Comparison of ENCODE assay signal across 10 cellular contexts in the genomic region with DNA sequence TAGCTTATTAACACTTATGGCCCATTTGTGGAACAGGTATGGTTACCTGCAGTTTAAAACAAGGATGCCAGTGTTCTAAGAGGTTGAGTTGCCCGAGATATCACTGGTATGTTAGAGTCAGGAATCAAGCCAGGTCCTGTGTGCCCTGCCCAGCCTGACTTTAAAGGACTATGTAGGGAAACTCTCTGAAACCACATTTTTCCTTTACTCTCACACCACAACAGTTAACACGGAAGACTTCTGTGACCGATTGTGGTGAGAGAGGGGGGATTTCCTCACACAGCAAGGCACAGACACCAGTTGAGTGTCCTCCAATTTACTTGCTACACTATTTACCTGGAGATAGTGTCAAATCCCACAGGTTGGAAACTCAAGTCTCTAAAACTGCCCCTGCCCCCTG. TPM values are rescaled to one million over a fixed set of nuclear protein-coding genes. Genes with fewer than 3 reads are reported as not detected.
DNase-seq lines count a peak whose midpoint lies in the region; ATAC-seq and TF ChIP-seq lines count a peak whose summit lies in the region.
"Had no signal": no experiment of that assay in that cellular context is flagged by ENCODE, and none has a peak within 500 bp of the region (broad histone marks: within the 10 kb centered on the region; RNA-seq: fewer than 3 reads in every experiment).

No MANE protein-coding gene starts in this region.

- TF ChIP-seq CTCF in left lung (IDR thresholded peaks at IDR 0.05): no peak
- no peak for TF ChIP-seq CTCF in gastrocnemius medialis (IDR thresholded peaks at IDR 0.05 in 4 of 5, conservative IDR thresholded peaks at IDR 0.05 in 1 of 5)
- TF ChIP-seq CTCF in esophagus muscularis mucosa (IDR thresholded peaks at IDR 0.05): no peak

- ATAC-seq in GM21717 (IDR thresholded peaks at IDR 0.05; ENCODE audit: unreplicated experiment) (peak; percentile 42), left lung (peak; percentile 60), gastrocnemius medialis (no peak)

- no peak overlapping the region for H3K4me3 ChIP-seq in left lung
- no peak overlapping the region for H3K4me3 ChIP-seq in gastrocnemius medialis
- no peak overlapping the region for H3K4me3 ChIP-seq in esophagus muscularis mucosa

- 79% methylated on average over 3 of the region's 3 CpGs for WGBS in esophagus muscularis mucosa

- H3K9me3 ChIP-seq in left lung (no peaks in the 10 kb centered on the region), gastrocnemius medialis (no peaks in the 10 kb centered on the region), esophagus muscularis mucosa (no peaks in the 10 kb centered on the region)

- TF ChIP-seq EP300 in esophagus muscularis mucosa (IDR thresholded peaks at IDR 0.05): no peak

- peak; percentile 78 for DNase-seq in GF-D8 (lab: John Stamatoyannopoulos, UW)
- peak; percentile 49 for DNase-seq in RPMI7951 (ENCODE audit: low read depth)
- no peak for DNase-seq in left lung
- DNase-seq in gastrocnemius medialis: no peak
- no peak for DNase-seq in NOMO-1 treated with dmso at 0.1 percent for 144 hours (lab: John Stamatoyannopoulos, UW; ENCODE audit: unreplicated experiment)
- DNase-seq in esophagus muscularis mucosa (ENCODE audit: extremely low spot score): no peak
- no peak for DNase-seq in stimulated activated CD8-positive, alpha-beta memory T cell treated with anti-CD3 and anti-CD28 coated beads, Interleukin-4, amount 100 ng/mL, for 48 hours
- DNase-seq: effector CD8-positive, alpha-beta T cell; stimulated activated CD4-positive, alpha-beta T cell treated with anti-CD3 and anti-CD28 coated beads, Interleukin-4, amount 100 ng/mL, for 1 hour had no signal

- H3K4me1 ChIP-seq in left lung: peaks cover 0 to 25% of the 10 kb centered on the region in 2 donors
- peaks cover 6 to 8% of the 10 kb centered on the region in 2 donors for H3K4me1 ChIP-seq in gastrocnemius medialis
- no peaks in the 10 kb centered on the region for H3K4me1 ChIP-seq in esophagus muscularis mucosa

- intact Hi-C loops in left lung (cut with DNase I): no loop called here
- intact Hi-C loops in gastrocnemius medialis (cut with DNase I; ENCODE audit: low total_unique reads): no loop called here
- intact Hi-C loops in esophagus muscularis mucosa (cut with DNase I): no loop called here

- H3K36me3 ChIP-seq in left lung (no peaks in the 10 kb centered on the region), gastrocnemius medialis (no peaks in the 10 kb centered on the region), esophagus muscularis mucosa (no peaks in the 10 kb centered on the region)

- no peak overlapping the region for H3K27ac ChIP-seq in left lung
- H3K27ac ChIP-seq in gastrocnemius medialis: no peak overlapping the region
- H3K27ac ChIP-seq in esophagus muscularis mucosa (replicated peaks in 1 of 4): no peak overlapping the region

- TF ChIP-seq POLR2A in gastrocnemius medialis (IDR thresholded peaks at IDR 0.05): no peak
- TF ChIP-seq POLR2A in esophagus muscularis mucosa (IDR thresholded peaks at IDR 0.05; ENCODE audit: low read depth): no peak

- no peaks in the 10 kb centered on the region for H3K27me3 ChIP-seq in left lung
- H3K27me3 ChIP-seq in gastrocnemius medialis: no peaks in the 10 kb centered on the region
- no peaks in the 10 kb centered on the region for H3K27me3 ChIP-seq in esophagus muscularis mucosa

- in situ Hi-C loops in gastrocnemius medialis (cut with MboI; ENCODE audit: low sequenced_read_pairs in 4 of 4): no loop called here

RNA-seq across cellular contexts. Expression of gene UCK2, which starts 47.8 kb away (rescaled TPM):
- total RNA-seq in RPMI7951 (2014; rRNA removed; shearing (Covaris generic)): 106 and 112 TPM in 2 replicates
- total RNA-seq in left lung (10 to 100 TPM in 1 of 2 donors, 1 to 10 TPM in 1; 8.6 to 19.8 TPM), gastrocnemius medialis (10 to 100 TPM; 14.0 to 32.7 (median 24.1) TPM), esophagus muscularis mucosa (10 to 100 TPM; 13.7 to 33.7 (median 31.0) TPM)

Comparison
In these comparisons a context has a peak if more than half of its experiments do, and no peak if none do; other contexts are left out.
1. DNase-seq: peak in GF-D8 (single experiment) and RPMI7951 (single experiment); none in left lung (0 of 2), gastrocnemius medialis (0 of 2), NOMO-1 treated with dmso at 0.1 percent for 144 hours (single experiment), esophagus muscularis mucosa (single experiment) and stimulated activated CD8-positive, alpha-beta memory T cell treated with anti-CD3 and anti-CD28 coated beads, Interleukin-4, amount 100 ng/mL, for 48 hours (single experiment).
2. ATAC-seq: peak in GM21717 (single experiment) and left lung (single experiment); none in gastrocnemius medialis (0 of 2).